ENCODE assay signal across 9 cellular contexts in the genomic region with DNA sequence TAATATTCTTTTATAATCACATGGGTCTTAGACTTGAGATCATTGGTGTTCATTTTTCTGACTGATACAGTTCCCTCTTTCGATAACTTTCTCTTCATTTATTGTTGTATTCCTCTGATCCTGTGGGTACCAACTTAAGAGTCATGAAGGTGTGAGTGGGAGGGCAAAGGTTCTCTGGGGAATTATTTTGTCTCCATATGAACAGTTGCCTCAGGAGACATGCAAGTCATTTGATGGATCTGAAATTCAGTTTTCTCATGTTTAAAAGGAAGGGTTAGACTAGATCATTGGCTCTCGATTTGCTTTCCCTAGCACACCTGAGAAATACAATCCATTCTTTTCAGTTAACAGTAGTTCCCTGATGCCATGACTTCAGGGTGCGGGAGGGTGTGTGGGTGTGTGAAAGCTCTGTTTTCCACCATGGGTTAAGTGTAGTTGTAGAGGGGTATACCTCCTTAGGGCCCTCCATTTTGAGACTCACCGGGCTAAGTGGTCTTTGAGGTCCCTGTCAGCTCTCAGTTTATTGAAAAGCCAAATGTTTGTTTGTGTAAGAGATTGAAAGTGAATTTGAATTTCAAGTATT. TPM values are rescaled to one million over a fixed set of nuclear protein-coding genes. Genes with fewer than 3 reads are reported as not detected.
DNase-seq lines count a peak whose midpoint lies in the region; TF ChIP-seq lines count a peak whose summit lies in the region.
"Had no signal": no experiment of that assay in that cellular context is flagged by ENCODE, and none has a peak within 500 bp of the region (broad histone marks: within the 10 kb centered on the region; RNA-seq: fewer than 3 reads in every experiment).

No MANE protein-coding gene starts in this region.

- peaks cover 40% of the 10 kb centered on the region for H3K4me1 Mint-ChIP-seq in activated CD4-positive, alpha-beta T cell treated with anti-CD3 and anti-CD28 coated beads, Interleukin-2, amount 10 ng/mL, durations not matched to agents 24 days and 14 days
- H3K4me1 Mint-ChIP-seq in activated CD4-positive, alpha-beta memory T cell treated with anti-CD3 and anti-CD28 coated beads for 36 hours (ENCODE audit: low read depth): peaks cover 48% of the 10 kb centered on the region
- H3K4me1 Mint-ChIP-seq in immature natural killer cell: peaks cover 25 to 55% of the 10 kb centered on the region in 2 donors

- H3K4me3 ChIP-seq in stomach: peak overlapping the region in 3 of 4 donors; percentile 45 to 53 (median 47)

- CTCF ChIA-PET in activated CD4-positive, alpha-beta memory T cell treated with anti-CD3 and anti-CD28 coated beads for 36 hours (lab: Charles Lee): interaction anchor here (1.0 to 2.7 kb wide), 8 partner anchors 9 to 366 kb away, joined by 3 to 12 read pairs (median 6); a partner anchor contains a TSS

- peaks cover 3 to 21% (median 18%) of the 10 kb centered on the region in 4 donors for H3K4me1 ChIP-seq in stomach

- TF ChIP-seq CTCF in stomach (IDR thresholded peaks at IDR 0.05): no peak

- peaks cover 51% of the 10 kb centered on the region for H3K36me3 Mint-ChIP-seq in activated CD4-positive, alpha-beta T cell treated with anti-CD3 and anti-CD28 coated beads, Interleukin-2, amount 10 ng/mL, durations not matched to agents 24 days and 14 days (ENCODE audit: low read depth)
- peaks cover 36% of the 10 kb centered on the region for H3K36me3 Mint-ChIP-seq in activated CD4-positive, alpha-beta memory T cell treated with anti-CD3 and anti-CD28 coated beads for 36 hours
- peaks cover 5 to 23% (median 19%) of the 10 kb centered on the region in 3 donors for H3K36me3 Mint-ChIP-seq in immature natural killer cell

- peak overlapping the region; percentile 89 for H3K27ac Mint-ChIP-seq in activated CD4-positive, alpha-beta T cell treated with anti-CD3 and anti-CD28 coated beads, Interleukin-2, amount 10 ng/mL, durations not matched to agents 24 days and 14 days
- peak overlapping the region; percentile 89 for H3K27ac Mint-ChIP-seq in activated CD4-positive, alpha-beta memory T cell treated with anti-CD3 and anti-CD28 coated beads for 36 hours
- H3K27ac Mint-ChIP-seq in immature natural killer cell: peak overlapping the region; percentile 89 to 97 (median 91)

- intact Hi-C loops in activated CD4-positive, alpha-beta T cell treated with anti-CD3 and anti-CD28 coated beads, Interleukin-2, amount 10 ng/mL, durations not matched to agents 24 days and 14 days (cut with micrococcal nuclease): no loop called here
- intact Hi-C loops in activated CD4-positive, alpha-beta memory T cell treated with anti-CD3 and anti-CD28 coated beads for 36 hours (cut with micrococcal nuclease): loop anchor here (5.0 kb wide), 1 partner anchor 250 kb away; a partner anchor contains a TSS
- intact Hi-C loops in stomach (cut with DNase I; ENCODE audit: low total_unique reads): no loop called here

- H3K4me3 Mint-ChIP-seq in activated CD4-positive, alpha-beta T cell treated with anti-CD3 and anti-CD28 coated beads, Interleukin-2, amount 10 ng/mL, durations not matched to agents 24 days and 14 days: peak overlapping the region; percentile 87
- H3K4me3 Mint-ChIP-seq in activated CD4-positive, alpha-beta memory T cell treated with anti-CD3 and anti-CD28 coated beads for 36 hours: peak overlapping the region; percentile 77
- peak overlapping the region; percentile 88 to 96 (median 92) for H3K4me3 Mint-ChIP-seq in immature natural killer cell

- 48 to 62% (median 57%) methylated on average over 4 of the region's 4 CpGs for WGBS in stomach, 5 donors

- no peaks in the 10 kb centered on the region for H3K27me3 ChIP-seq in stomach

- H3K9me3 ChIP-seq in stomach: no peaks in the 10 kb centered on the region

- H3K36me3 ChIP-seq in stomach: peaks cover 0 to 33% (median 26%) of the 10 kb centered on the region in 4 donors

- no peak for TF ChIP-seq EP300 in stomach (IDR thresholded peaks at IDR 0.05)

- POLR2A ChIA-PET in activated CD4-positive, alpha-beta memory T cell treated with anti-CD3 and anti-CD28 coated beads for 36 hours (lab: Charles Lee): interaction anchor here (1.4 kb wide), 1 partner anchor 10 kb away, joined by 3 read pairs; no protein-coding TSS in a partner anchor

- peak overlapping the region in 4 of 5 donors; percentile 65 to 80 (median 67) for H3K27ac ChIP-seq in stomach

- H3K27me3 Mint-ChIP-seq in activated CD4-positive, alpha-beta T cell treated with anti-CD3 and anti-CD28 coated beads, Interleukin-2, amount 10 ng/mL, durations not matched to agents 24 days and 14 days: no peaks in the 10 kb centered on the region
- no peaks in the 10 kb centered on the region for H3K27me3 Mint-ChIP-seq in activated CD4-positive, alpha-beta memory T cell treated with anti-CD3 and anti-CD28 coated beads for 36 hours
- H3K27me3 Mint-ChIP-seq in immature natural killer cell (ENCODE audit: low read depth in 3 of 3): peaks cover 0 to 5% (median 4%) of the 10 kb centered on the region in 3 donors

- no peak for TF ChIP-seq POLR2A in stomach (IDR thresholded peaks at IDR 0.05)

- H3K9me3 Mint-ChIP-seq in activated CD4-positive, alpha-beta T cell treated with anti-CD3 and anti-CD28 coated beads, Interleukin-2, amount 10 ng/mL, durations not matched to agents 24 days and 14 days: no peaks in the 10 kb centered on the region
- H3K9me3 Mint-ChIP-seq in activated CD4-positive, alpha-beta memory T cell treated with anti-CD3 and anti-CD28 coated beads for 36 hours: no peaks in the 10 kb centered on the region
- H3K9me3 Mint-ChIP-seq in immature natural killer cell: no peaks in the 10 kb centered on the region

- peak; percentile 65 for DNase-seq in activated CD4-positive, alpha-beta T cell treated with anti-CD3 and anti-CD28 coated beads, Interleukin-2, amount 10 ng/mL, durations not matched to agents 24 days and 14 days
- DNase-seq in activated CD4-positive, alpha-beta T cell treated with anti-CD3 and anti-CD28 coated beads, Interleukin-2, amount 50 U/mL, for 4 hours: no peak
- DNase-seq in activated CD4-positive, alpha-beta memory T cell treated with anti-CD3 and anti-CD28 coated beads for 36 hours: peak; percentile 23
- no peak for DNase-seq in immature natural killer cell
- no peak for DNase-seq in stomach
- no peak for DNase-seq in dedifferentiated amniotic fluid mesenchymal stem cell (ENCODE audit: extremely low spot score)
- no peak for DNase-seq in hypothalamus (lab: John Stamatoyannopoulos, UW)
- no peak for DNase-seq in COLO829 (ENCODE audit: low spot score)
- DNase-seq: left ventricle myocardium superior had no signal

RNA-seq across cellular contexts. Expression of a gene that starts 47.8 kb away (rescaled TPM):
- 68.3 and 69.4 TPM in 2 replicates for total RNA-seq in activated CD4-positive, alpha-beta T cell treated with anti-CD3 and anti-CD28 coated beads, Interleukin-2, amount 10 ng/mL, durations not matched to agents 24 days and 14 days
- total RNA-seq in activated CD4-positive, alpha-beta memory T cell treated with anti-CD3 and anti-CD28 coated beads for 36 hours: 10 to 100 TPM; 60.0 to 65.1 TPM
- polyA plus RNA-seq in immature natural killer cell: 10 to 100 TPM in 1 of 3 donors, 1 to 10 TPM in 1, under 1 TPM in 1; 0.17 to 17.6 (median 7.6) TPM
- total RNA-seq in stomach: 10 to 100 TPM in 4 of 5 donors, 1 to 10 TPM in 1; 9.4 to 27.4 (median 19.1) TPM
- polyA plus RNA-seq in stomach: 1 to 10 TPM; 4.4 to 7.6 (median 5.6) TPM

Comparison
In these comparisons a context has a peak if more than half of its experiments do, and no peak if none do; other contexts are left out.
1. DNase-seq: peak in activated CD4-positive, alpha-beta T cell treated with anti-CD3 and anti-CD28 coated beads, Interleukin-2, amount 10 ng/mL, durations not matched to agents 24 days and 14 days (single experiment) and activated CD4-positive, alpha-beta memory T cell treated with anti-CD3 and anti-CD28 coated beads for 36 hours (single experiment); none in activated CD4-positive, alpha-beta T cell treated with anti-CD3 and anti-CD28 coated beads, Interleukin-2, amount 50 U/mL, for 4 hours (0 of 2), immature natural killer cell (0 of 3), stomach (single experiment), dedifferentiated amniotic fluid mesenchymal stem cell (single experiment), hypothalamus (0 of 51) and COLO829 (single experiment).
2. Peak in every context shown above with its lines, with median percentiles within 50 percentile points of each other: H3K27ac Mint-ChIP-seq and H3K4me3 Mint-ChIP-seq.